In genomic region chr19:38849147-38849745, GRCh38 we compare ENCODE assay signal across 1 cellular context.
A peak's percentile ranks its signal among the peaks of the same experiment; 100 is the strongest.
TF ChIP-seq lines count a peak whose summit lies in the region.

No MANE protein-coding gene starts in this region.

TF ChIP-seq in K562, 482 proteins besides CTCF, POLR2A, EP300 and RAD21 (continued from another document and continues in another):
- TF ChIP-seq VEZF1 (CRISPR knock-in tag; IDR thresholded peaks at IDR 0.05) (peak; percentile 79; the same call in 1 of the 2 replicates), U2AF1 (optimal IDR thresholded peaks at IDR 0.05; ENCODE audit: low read depth, low read length) (no peak), RERE (CRISPR knock-in tag; IDR thresholded peaks at IDR 0.05; ENCODE audit: borderline replicate concordance) (no peak), ZNF384 (IDR thresholded peaks at IDR 0.05; ENCODE audit: low read depth, low read length) (peak; percentile 97), ZEB2 (IDR thresholded peaks at IDR 0.05) (no peak), CHAMP1 (IDR thresholded peaks at IDR 0.05) (no peak), ZNF696 (CRISPR knock-in tag; conservative IDR thresholded peaks at IDR 0.05) (no peak), SUPT5H (IDR thresholded peaks at IDR 0.05) (no peak; the same call in none of the 2 replicates), ZNF445 (CRISPR knock-in tag; IDR thresholded peaks at IDR 0.05; ENCODE audit: low read depth) (no peak), PRPF4 (IDR thresholded peaks at IDR 0.05; ENCODE audit: insufficient read depth, low read depth, low read length, poor library complexity, severe bottlenecking) (peak; percentile 66), ZNF3 (CRISPR knock-in tag; IDR thresholded peaks at IDR 0.05) (no peak), IRF9 (tag; IDR thresholded peaks at IDR 0.05) (no peak), NFYB (IDR thresholded peaks at IDR 0.05; ENCODE audit: extremely low read depth, insufficient read length) (no peak), FOXM1 (IDR thresholded peaks at IDR 0.05; ENCODE audit: low read depth) (no peak), FOXM1 (CRISPR knock-in tag; IDR thresholded peaks at IDR 0.05; ENCODE audit: low read depth) (no peak), CREBBP (IDR thresholded peaks at IDR 0.05; ENCODE audit: low read depth, low read length) (no peak), ZNF699 (CRISPR knock-in tag; IDR thresholded peaks at IDR 0.05; ENCODE audit: insufficient replicate concordance) (no peak), RBM15 (IDR thresholded peaks at IDR 0.05; ENCODE audit: insufficient read depth, low read length) (no peak), ZNF780A (CRISPR knock-in tag; IDR thresholded peaks at IDR 0.05) (0 out of 2 replicates have a peak, but pooled peaks have one; percentile 58), MBD1 (CRISPR knock-in tag; IDR thresholded peaks at IDR 0.05) (no peak), NR0B1 (IDR thresholded peaks at IDR 0.05; ENCODE audit: partially characterized antibody) (no peak), DLX4 (CRISPR knock-in tag; IDR thresholded peaks at IDR 0.05) (no peak), MAZ (CRISPR knock-in tag; conservative IDR thresholded peaks at IDR 0.05 in 1 of 2, IDR thresholded peaks at IDR 0.05 in 1 of 2) (peak; percentile 42 to 48; a peak in 2 of 4 replicates), SRF (CRISPR knock-in tag; IDR thresholded peaks at IDR 0.05) (no peak), NR2F6 (CRISPR knock-in tag; IDR thresholded peaks at IDR 0.05) (no peak), SMC3 (conservative IDR thresholded peaks at IDR 0.05; ENCODE audit: insufficient read depth, low read depth, low read length) (no peak), TARDBP (IDR thresholded peaks at IDR 0.05) (no peak; the same call in 1 of the 2 replicates), GTF2E2 (tag; IDR thresholded peaks at IDR 0.05) (peak; percentile 46; the same call in 1 of the 2 replicates), ZKSCAN3 (CRISPR knock-in tag; IDR thresholded peaks at IDR 0.05) (no peak), FOXA3 (CRISPR knock-in tag; conservative IDR thresholded peaks at IDR 0.05 in 1 of 2, IDR thresholded peaks at IDR 0.05 in 1 of 2) (no peak), CEBPG (CRISPR knock-in tag; IDR thresholded peaks at IDR 0.05) (peak; percentile 40; the same call in 1 of the 2 replicates), CEBPG (tag; conservative IDR thresholded peaks at IDR 0.05 in 1 of 2, IDR thresholded peaks at IDR 0.05 in 1 of 2) (0 out of 4 replicates have a peak, but pooled peaks have one; percentile 13 to 20), SIN3B (IDR thresholded peaks at IDR 0.05; ENCODE audit: low read depth) (no peak), BCOR (IDR thresholded peaks at IDR 0.05) (no peak), ZNF561 (CRISPR knock-in tag; conservative IDR thresholded peaks at IDR 0.05) (no peak), WHSC1 (IDR thresholded peaks at IDR 0.05; ENCODE audit: low read length) (no peak), NKRF (IDR thresholded peaks at IDR 0.05; ENCODE audit: borderline replicate concordance) (peak; percentile 87; the same call in 1 of the 2 replicates), ZBTB7A (IDR thresholded peaks at IDR 0.05; ENCODE audit: borderline replicate concordance, control insufficient read depth, low read depth, low read length) (peak; percentile 52), RNF2 (IDR thresholded peaks at IDR 0.05) (peak; percentile 81; the same call in 1 of the 2 replicates), ADNP (tag; IDR thresholded peaks at IDR 0.05) (no peak), ELF2 (CRISPR knock-in tag; IDR thresholded peaks at IDR 0.05) (no peak)
